In the genomic region with DNA sequence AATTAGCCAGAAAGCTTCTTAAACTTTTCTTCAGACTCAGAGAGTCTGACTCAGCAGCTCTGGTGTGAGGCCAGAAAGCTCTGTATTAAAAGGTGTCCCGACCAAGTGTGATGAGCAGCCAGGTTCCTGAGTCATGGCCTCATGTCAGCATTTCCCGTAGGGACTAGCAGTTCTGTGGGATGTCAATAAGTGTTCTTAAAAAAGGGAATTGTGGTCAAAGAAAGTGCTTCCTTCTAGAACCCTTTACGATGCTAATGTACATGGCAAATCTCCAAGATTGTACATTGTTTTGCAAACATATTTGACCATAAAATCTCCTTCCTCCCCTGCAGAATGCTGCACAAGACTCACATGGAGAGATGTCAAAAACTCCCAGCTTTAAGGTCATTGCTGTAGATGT, we compare ENCODE assay signal across 10 cellular contexts.
DNase-seq lines count a peak whose midpoint lies in the region; ATAC-seq and TF ChIP-seq lines count a peak whose summit lies in the region.
"Had no signal": no experiment of that assay in that cellular context is flagged by ENCODE, and none has a peak within 500 bp of the region (broad histone marks: within the 10 kb centered on the region; RNA-seq: fewer than 3 reads in every experiment).

No MANE protein-coding gene starts in this region.

- H3K27ac ChIP-seq in breast epithelium (peak overlapping the region; percentile 66 to 76), lung (ENCODE audit: low read depth in 1 of 2, low read length in 1 of 2) (no peak overlapping the region)
- H3K27ac ChIP-seq: cardiac muscle cell had no signal

- intact Hi-C loops in breast epithelium (cut with DNase I; ENCODE audit: low total_unique reads): loop anchor here (10.0 kb wide), 1 partner anchor 123 kb away; no protein-coding TSS in a partner anchor

- in situ Hi-C loops in ACHN (cut with HindIII; ENCODE audit: low pct_ligation_motif_present, low pct_unique_long_range_greater_than_20kb, low sequenced_read_pairs) (no loop called here), GM13977 (cut with MboI; ENCODE audit: low pct_unique_long_range_greater_than_20kb, low sequenced_read_pairs, unreplicated experiment) (no loop called here)

- H3K4me3 ChIP-seq in breast epithelium (no peak overlapping the region), lung (no peak overlapping the region)
- H3K4me3 ChIP-seq: cardiac muscle cell had no signal

- TF ChIP-seq POLR2A in breast epithelium (IDR thresholded peaks at IDR 0.05): no peak

- TF ChIP-seq CTCF in breast epithelium (IDR thresholded peaks at IDR 0.05) (no peak), lung (IDR thresholded peaks at IDR 0.05; ENCODE audit: control extremely low read depth, extremely low read depth) (no peak), GM13977 (IDR thresholded peaks at IDR 0.05; ENCODE audit: extremely low read depth, insufficient read depth, missing control alignments) (no peak)

- H3K27me3 ChIP-seq in breast epithelium (no peaks in the 10 kb centered on the region), lung (ENCODE audit: control insufficient read depth, insufficient read depth) (no peaks in the 10 kb centered on the region)
- H3K27me3 ChIP-seq: cardiac muscle cell had no signal

- peak; percentile 35 for DNase-seq in ACHN
- peak; percentile 16 to 20 for DNase-seq in Kasumi-1 (lab: John Stamatoyannopoulos, UW)
- DNase-seq in breast epithelium (ENCODE audit: low spot score in 2 of 2): peak in 1 of 2 donors; percentile 49
- no peak for DNase-seq in lung (ENCODE audit: low spot score)
- DNase-seq in GM13977 (ENCODE audit: low spot score): no peak
- no peak for DNase-seq in NCI-H345 (lab: John Stamatoyannopoulos, UW)
- no peak for DNase-seq in NAMALWA (ENCODE audit: low spot score)
- DNase-seq: Karpas-422 had no signal

- no peaks in the 10 kb centered on the region for H3K9me3 ChIP-seq in breast epithelium
- H3K9me3 ChIP-seq in lung (ENCODE audit: control insufficient read depth in 2 of 2, insufficient read depth in 1 of 2, low read length in 1 of 2): peaks cover 0 to 3% of the 10 kb centered on the region in 2 donors

- 11 to 12% methylated on average over 3 of the region's 3 CpGs for WGBS in lung, 2 donors

- H3K36me3 ChIP-seq in breast epithelium (no peaks in the 10 kb centered on the region), lung (ENCODE audit: control insufficient read depth in 2 of 2, insufficient read depth in 2 of 2, low read length in 2 of 2) (no peaks in the 10 kb centered on the region)
- H3K36me3 ChIP-seq: cardiac muscle cell had no signal

- peaks cover 0 to 13% of the 10 kb centered on the region in 2 donors for H3K4me1 ChIP-seq in breast epithelium
- no peaks in the 10 kb centered on the region for H3K4me1 ChIP-seq in lung (ENCODE audit: control insufficient read depth in 2 of 2, insufficient read depth in 2 of 2, low read length in 2 of 2)

- ATAC-seq in lung (ENCODE audit: insufficient read depth, low FRiP score) (peak; percentile 79), GM21447 (IDR thresholded peaks at IDR 0.05; ENCODE audit: unreplicated experiment) (no peak)

Comparison
In these comparisons a context has a peak if more than half of its experiments do, and no peak if none do; other contexts are left out.
1. DNase-seq: peak in ACHN (single experiment) and Kasumi-1 (2 of 2); none in lung (single experiment), GM13977 (single experiment), NCI-H345 (single experiment) and NAMALWA (single experiment).
2. H3K27ac ChIP-seq: peak in breast epithelium (2 of 2); none in lung (0 of 2).